12 cellular contexts compared by ENCODE assay signal in genomic region chr5:160466889-160467554, GRCh38. TPM values are rescaled to one million over a fixed set of nuclear protein-coding genes. Genes with fewer than 3 reads are reported as not detected.
DNase-seq lines count a peak whose midpoint lies in the region; ATAC-seq, FAIRE-seq and TF ChIP-seq lines count a peak whose summit lies in the region.
"Had no signal": no experiment of that assay in that cellular context is flagged by ENCODE, and none has a peak within 500 bp of the region (broad histone marks: within the 10 kb centered on the region; RNA-seq: fewer than 3 reads in every experiment).

No MANE protein-coding gene starts in this region.

- in situ Hi-C loops in GM23248 (cut with MboI), result no loop called here

- WGBS in GM23248 (ENCODE audit: low coverage in 1 of 2, low lambda C conversion rate in 2 of 2, missing lambda C conversion rate in 2 of 2), 2 experiments, result 76 to 85% methylated on average over 9 of the region's 9 CpGs
- 71 to 77% methylated on average over 9 of the region's 9 CpGs for WGBS in thyroid gland, 2 donors

- H3K36me3 ChIP-seq in ACC112 (ENCODE audit: insufficient read depth, low read length) (no peaks in the 10 kb centered on the region), GM23248 (ENCODE audit: low read depth) (no peaks in the 10 kb centered on the region), thyroid gland (no peaks in the 10 kb centered on the region)
- H3K36me3 ChIP-seq: ovary had no signal

- peaks cover 21% of the 10 kb centered on the region for H3K79me2 ChIP-seq in ACC112 (ENCODE audit: control insufficient read depth, insufficient read depth, low read length, unreplicated experiment)
- H3K79me2 ChIP-seq in GM23248 (ENCODE audit: insufficient read depth), result no peaks in the 10 kb centered on the region

- FAIRE-seq in H54 (lab: Jason Lieb, UNC), result no peak
- FAIRE-seq: colon, urothelium cell line had no signal

- no peaks in the 10 kb centered on the region for H3K27me3 Mint-ChIP-seq in activated CD8-positive, alpha-beta T cell treated with anti-CD3 and anti-CD28 coated beads for 36 hours

- DNase-seq in GM23248, result no peak
- DNase-seq in activated CD8-positive, alpha-beta T cell treated with anti-CD3 and anti-CD28 coated beads for 36 hours, result no peak
- DNase-seq in kidney glomerular epithelial cell (lab: John Stamatoyannopoulos, UW), result peak; percentile 71
- DNase-seq in thyroid gland, result no peak
- no peak for DNase-seq in AG08395 (ENCODE audit: low spot score)
- no peak for DNase-seq in H54 (ENCODE audit: insufficient read length, low spot score)
- DNase-seq: SHP77 treated with DMSO at 0.1 percent for 48 hours had no signal

- no peak for TF ChIP-seq CTCF in activated CD8-positive, alpha-beta T cell treated with anti-CD3 and anti-CD28 coated beads for 36 hours (IDR thresholded peaks at IDR 0.05)
- TF ChIP-seq CTCF in thyroid gland (IDR thresholded peaks at IDR 0.05), result no peak

- peak overlapping the region; percentile 30 for H3K9ac ChIP-seq in GM23248

- H3K4me2 ChIP-seq in GM23248 (ENCODE audit: unreplicated experiment), result peak overlapping the region; percentile 81

- POLR2A ChIA-PET in activated CD8-positive, alpha-beta T cell treated with anti-CD3 and anti-CD28 coated beads for 36 hours (lab: Charles Lee), result interaction anchor here (1.4 to 3.4 kb wide), 5 partner anchors 10 to 48 kb away, joined by 3 to 41 read pairs (median 8); no protein-coding TSS in a partner anchor

- H3K27ac Mint-ChIP-seq in activated CD8-positive, alpha-beta T cell treated with anti-CD3 and anti-CD28 coated beads for 36 hours, result peak overlapping the region; percentile 100

- CTCF ChIA-PET in activated CD8-positive, alpha-beta T cell treated with anti-CD3 and anti-CD28 coated beads for 36 hours (lab: Charles Lee), result interaction anchor here (0.7 to 9.9 kb wide), 7 partner anchors 9 to 43 kb away, joined by 3 to 195 read pairs (median 4); no protein-coding TSS in a partner anchor

- H3F3A ChIP-seq in GM23248 (ENCODE audit: insufficient read depth), result peaks cover 23% of the 10 kb centered on the region

- H3K9me3 Mint-ChIP-seq in activated CD8-positive, alpha-beta T cell treated with anti-CD3 and anti-CD28 coated beads for 36 hours, result no peaks in the 10 kb centered on the region

- no peak for TF ChIP-seq POLR2A in thyroid gland (IDR thresholded peaks at IDR 0.05)
- TF ChIP-seq POLR2A in H54 (IDR thresholded peaks at IDR 0.05; ENCODE audit: low read depth, low read length), result no peak

- peak; percentile 6 for ATAC-seq in activated CD8-positive, alpha-beta T cell treated with anti-CD3 and anti-CD28 coated beads for 36 hours
- no peak for ATAC-seq in HG03139 (IDR thresholded peaks at IDR 0.05; ENCODE audit: unreplicated experiment)

- H3K27ac ChIP-seq in ACC112 (ENCODE audit: low read depth, low read length) (peak overlapping the region; percentile 81), GM23248 (peak overlapping the region; percentile 11; the same call in 1 of the 2 replicates), thyroid gland (peak overlapping the region in 1 of 3 donors; percentile 69)
- H3K27ac ChIP-seq: ovary had no signal

- H3K4me1 ChIP-seq in ACC112 (ENCODE audit: control insufficient read depth, insufficient read depth, low read length, unreplicated experiment) (peaks cover 63% of the 10 kb centered on the region), GM23248 (ENCODE audit: insufficient read depth) (peaks cover 31% of the 10 kb centered on the region), thyroid gland (peaks cover 13 to 27% of the 10 kb centered on the region in 2 donors)

- H3K4me3 ChIP-seq in ACC112 (ENCODE audit: low read depth, low read length), result peak overlapping the region; percentile 76
- H3K4me3 ChIP-seq in GM23248, result peak overlapping the region; percentile 63
- H3K4me3 ChIP-seq in thyroid gland (replicated peaks in 1 of 3), result no peak overlapping the region

- H2AFZ ChIP-seq in ACC112 (ENCODE audit: low read length, unreplicated experiment) (peak overlapping the region; percentile 65), GM23248 (peak overlapping the region; percentile 81)

- peaks cover 70% of the 10 kb centered on the region for H3K4me1 Mint-ChIP-seq in activated CD8-positive, alpha-beta T cell treated with anti-CD3 and anti-CD28 coated beads for 36 hours (ENCODE audit: low read depth)

- intact Hi-C loops in activated CD8-positive, alpha-beta T cell treated with anti-CD3 and anti-CD28 coated beads for 36 hours (cut with micrococcal nuclease), result loop anchor here (1.0 to 5.0 kb wide), 2 partner anchors 28 to 40 kb away; no protein-coding TSS in a partner anchor
- intact Hi-C loops in thyroid gland (cut with DNase I), result no loop called here

- no peaks in the 10 kb centered on the region for H3K9me2 ChIP-seq in GM23248 (ENCODE audit: insufficient read depth)

- peak overlapping the region; percentile 100 for H3K4me3 Mint-ChIP-seq in activated CD8-positive, alpha-beta T cell treated with anti-CD3 and anti-CD28 coated beads for 36 hours

- no peaks in the 10 kb centered on the region for H4K20me1 ChIP-seq in GM23248 (ENCODE audit: insufficient read depth)

- peaks cover 30% of the 10 kb centered on the region for H3K36me3 Mint-ChIP-seq in activated CD8-positive, alpha-beta T cell treated with anti-CD3 and anti-CD28 coated beads for 36 hours (ENCODE audit: low read depth)

- no peaks in the 10 kb centered on the region for H3K9me3 ChIP-seq in GM23248 (ENCODE audit: low read depth)
- H3K9me3 ChIP-seq in thyroid gland, result no peaks in the 10 kb centered on the region
- H3K9me3 ChIP-seq: ovary had no signal

- H3K27me3 ChIP-seq in ACC112 (ENCODE audit: insufficient read depth, low read length) (no peaks in the 10 kb centered on the region), GM23248 (replicated peaks; ENCODE audit: insufficient read depth) (no peaks in the 10 kb centered on the region), thyroid gland (no peaks in the 10 kb centered on the region)
- H3K27me3 ChIP-seq: ovary had no signal

RNA-seq across cellular contexts. Expression of gene PTTG1, which starts 45.4 kb away (rescaled TPM):
- 22.8 and 49.0 TPM in 2 replicates for total RNA-seq in GM23248 (2014; rRNA removed; shearing (Covaris generic))
- 94.9 and 96.0 TPM in 2 replicates for polyA plus RNA-seq in GM23248 (2016; fragmentation: Nextera tagmentation; extraction: Ambion mirVana)
- total RNA-seq in activated CD8-positive, alpha-beta T cell treated with anti-CD3 and anti-CD28 coated beads for 36 hours, result 100 to 1,000 TPM; 132 to 139 TPM
- 100 to 1,000 TPM in 1 of 4 donors, 10 to 100 TPM in 3; 42.6 to 165 (median 79.4) TPM for total RNA-seq in thyroid gland

RNA-seq across cellular contexts. Expression of gene SLU7, which starts 48.1 kb away (rescaled TPM):
- 32.1 and 52.2 TPM in 2 replicates for total RNA-seq in GM23248 (2014; rRNA removed; shearing (Covaris generic))
- 54.3 and 66.3 TPM in 2 replicates for polyA plus RNA-seq in GM23248 (2016; fragmentation: Nextera tagmentation; extraction: Ambion mirVana)
- total RNA-seq in activated CD8-positive, alpha-beta T cell treated with anti-CD3 and anti-CD28 coated beads for 36 hours, result 10 to 100 TPM; 38.4 to 40.9 TPM
- total RNA-seq in thyroid gland, result 100 to 1,000 TPM in 2 of 4 donors, 10 to 100 TPM in 2; 70.1 to 122 (median 96.3) TPM

Comparison
In these comparisons a context has a peak if more than half of its experiments do, and no peak if none do; other contexts are left out.
1. H3K4me3 ChIP-seq: peak in ACC112 (single experiment) and GM23248 (single experiment); none in thyroid gland (0 of 3).